In genomic region chr6:31074406-31074805, GRCh38 we compare ENCODE assay signal across 1 cellular context.
TF ChIP-seq lines count a peak whose summit lies in the region.

No MANE protein-coding gene starts in this region.

TF ChIP-seq in IMR-90, 13 proteins besides CTCF, POLR2A, EP300 and RAD21:
- TF ChIP-seq MXI1 (IDR thresholded peaks at IDR 0.05; ENCODE audit: borderline replicate concordance, low read depth, low read length) (no peak), RCOR1 (IDR thresholded peaks at IDR 0.05; ENCODE audit: insufficient replicate concordance, low read length) (no peak)
